Comparison of ENCODE assay signal across 8 cellular contexts in the genomic region with DNA sequence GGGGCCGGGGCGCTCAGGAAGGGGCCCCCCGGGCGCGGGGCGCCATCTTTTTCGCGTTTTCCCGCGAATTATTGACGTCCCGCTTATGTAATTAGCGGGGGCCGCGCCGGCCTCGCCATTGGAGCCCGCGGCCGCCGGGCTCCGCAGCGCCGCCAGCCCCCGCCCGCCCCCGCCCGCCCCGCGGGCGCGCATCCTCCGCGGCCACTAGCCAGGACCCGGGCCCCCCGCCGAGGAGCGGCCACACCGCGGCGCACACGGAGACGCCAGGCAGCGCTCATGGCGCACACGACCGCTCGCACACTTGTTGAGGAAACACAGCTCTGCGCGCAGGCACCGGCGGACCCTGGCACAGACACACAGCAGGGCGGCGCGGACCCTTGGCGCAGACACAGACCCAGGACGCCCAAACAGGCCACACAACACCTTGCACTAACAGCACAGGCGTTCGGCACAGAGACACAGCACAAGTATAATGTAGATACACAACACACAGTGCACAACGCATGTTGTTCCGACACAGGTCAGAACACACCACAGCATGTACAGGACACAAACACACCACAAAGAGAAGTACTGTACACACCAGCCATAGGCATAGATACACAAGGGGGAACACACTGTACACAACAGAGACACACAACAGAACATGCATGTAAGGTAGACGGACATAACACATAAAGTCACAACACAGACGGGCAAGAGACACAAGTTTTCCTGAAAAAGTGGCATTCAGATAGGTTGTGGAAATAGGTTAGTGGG. TPM values are rescaled to one million over a fixed set of nuclear protein-coding genes. Genes with fewer than 3 reads are reported as not detected.
DNase-seq lines count a peak whose midpoint lies in the region; ATAC-seq, FAIRE-seq and TF ChIP-seq lines count a peak whose summit lies in the region.

No MANE protein-coding gene starts in this region.

- peak; percentile 23; the same call in 1 of the 2 replicates for TF ChIP-seq RAD21 in GM12878 (IDR thresholded peaks at IDR 0.05; ENCODE audit: insufficient read depth, low read depth, low read length)

- H2AFZ ChIP-seq in GM12878 (ENCODE audit: control insufficient read depth, low read depth, low read length) = peak overlapping the region; percentile 90

- no peaks in the 10 kb centered on the region for H4K20me1 ChIP-seq in GM12878 (ENCODE audit: control insufficient read depth, insufficient read depth)

- H3K9ac ChIP-seq in GM12878 (ENCODE audit: control insufficient read depth, insufficient read depth, low read length) = peak overlapping the region; percentile 91

- H3K27me3 ChIP-seq in GM12878 (replicated peaks in 1 of 2; ENCODE audit: control insufficient read depth in 2 of 2, insufficient read depth in 2 of 2, low read length in 1 of 2) (no peaks in the 10 kb centered on the region), iPS DF 6.9 (ENCODE audit: control insufficient read depth, insufficient read depth, low read length) (no peaks in the 10 kb centered on the region)

- SMC1A ChIA-PET in GM12878 (lab: Charles Lee; ENCODE audit: uncharacterized antibody, unreplicated experiment) = interaction anchor here (1.0 to 3.2 kb wide), 6 partner anchors 10 to 58 kb away, joined by 3 to 17 read pairs (median 6); partner anchors contain the start of gene TRAF1

- intact Hi-C loops in GM12878 (cut with micrococcal nuclease; ENCODE audit: unreplicated experiment) = loop anchor here (1.0 to 5.0 kb wide), 3 partner anchors 9 to 85 kb away; partner anchors contain the start of gene FBXW2
- intact Hi-C loops in sciatic nerve (cut with DNase I) = loop anchor here (5.0 kb wide), 1 partner anchor 50 kb away; the partner anchor contains the start of gene TRAF1

- H3K79me2 ChIP-seq in GM12878 (ENCODE audit: control insufficient read depth, insufficient read depth, low read length) = peaks cover 39% of the 10 kb centered on the region

- under 1% methylated on average over 15 of the region's 63 CpGs for WGBS in GM12878 (ENCODE audit: insufficient coverage, insufficient replicate concordance, low lambda C conversion rate, missing lambda C conversion rate)
- WGBS in iPS DF 6.9 (ENCODE audit: insufficient coverage, insufficient read length) = no CpG with 5 or more reads among the region's 63 CpGs

- H3K36me3 Mint-ChIP-seq in HFFc6 (ENCODE audit: low read depth) (peaks cover 19% of the 10 kb centered on the region), T-cell (peaks cover 20% of the 10 kb centered on the region)

- DNase-seq in GM12865 (ENCODE audit: low read depth) (peak; percentile 85), HFFc6 (peak; percentile 15), NCI-H1048 (lab: John Stamatoyannopoulos, UW) (peak; percentile 52), T-cell (peak in 32 of 34 experiments; percentile 39 to 68 (median 56)), GM12878 (ENCODE audit: low read depth, low spot score) (no peak), iPS DF 6.9 (ENCODE audit: low read depth, low spot score) (no peak), sciatic nerve (ENCODE audit: low spot score) (peak; percentile 82)

- in situ Hi-C loops in GM12878 (cut with MboI) = no loop called here

- H3K27ac Mint-ChIP-seq in HFFc6 (peak overlapping the region; percentile 84), T-cell (peak overlapping the region; percentile 98 to 99)

- H3K27me3 Mint-ChIP-seq in HFFc6 (ENCODE audit: insufficient read depth) = peaks cover 6% of the 10 kb centered on the region
- no peaks in the 10 kb centered on the region for H3K27me3 Mint-ChIP-seq in T-cell

- TF ChIP-seq EP300 in GM12878 (IDR thresholded peaks at IDR 0.05; ENCODE audit: borderline replicate concordance in 1 of 2, control insufficient read depth in 1 of 2, low read depth in 2 of 2, low read length in 2 of 2) = no peak

- H3K4me2 ChIP-seq in GM12878 (ENCODE audit: control insufficient read depth, insufficient read depth) = peak overlapping the region; percentile 93

- peak overlapping the region; percentile 95 for H3K27ac ChIP-seq in GM12878 (ENCODE audit: control insufficient read depth, insufficient read depth)
- H3K27ac ChIP-seq in iPS DF 6.9 (ENCODE audit: low read length) = no peak overlapping the region

- TF ChIP-seq CTCF in GM12865 (IDR thresholded peaks at IDR 0.05; ENCODE audit: insufficient read depth, low read depth, low read length, missing control alignments) (peak; percentile 16), HFFc6 (IDR thresholded peaks at IDR 0.05) (no peak), GM12878 (IDR thresholded peaks at IDR 0.05 in 2 of 3, conservative IDR thresholded peaks at IDR 0.05 in 1 of 3; ENCODE audit: control insufficient read depth in 2 of 3, extremely low read depth in 1 of 3, insufficient read depth in 1 of 3, low read depth in 3 of 3, low read length in 3 of 3) (peak; percentile 12 to 33 (median 25); a peak in 4 of 6 replicates)

- RAD21 ChIA-PET in GM12878 (lab: Charles Lee; ENCODE audit: unreplicated experiment) = interaction anchor here (0.9 to 3.9 kb wide), 9 partner anchors 15 to 104 kb away, joined by 3 to 16 read pairs (median 4); partner anchors contain the start of gene TRAF1

- POLR2A ChIA-PET in T-cell (lab: Charles Lee) = interaction anchor here (0.7 to 1.2 kb wide), 3 partner anchors 31 to 52 kb away, joined by 3 to 7 read pairs (median 5); no protein-coding TSS in a partner anchor
- POLR2A ChIA-PET in GM12878 (lab: Charles Lee) = interaction anchor here (0.6 to 8.2 kb wide), 6 partner anchors 14 to 56 kb away, joined by 3 to 75 read pairs (median 4); no protein-coding TSS in a partner anchor

- BruUV-seq in GM12878 (replicated peaks; lab: Mats Ljungman, UMichigan) = no TSS peak

- H3K4me3 Mint-ChIP-seq in HFFc6 = peak overlapping the region; percentile 86
- peak overlapping the region; percentile 86 to 96 (median 95) for H3K4me3 Mint-ChIP-seq in T-cell

- H3K4me1 Mint-ChIP-seq in HFFc6 (ENCODE audit: low read depth) = peaks cover 41% of the 10 kb centered on the region
- H3K4me1 Mint-ChIP-seq in T-cell = peaks cover 79 to 85% (median 80%) of the 10 kb centered on the region in 3 donors

- no peaks in the 10 kb centered on the region for H3K9me3 Mint-ChIP-seq in HFFc6
- H3K9me3 Mint-ChIP-seq in T-cell = no peaks in the 10 kb centered on the region

- peak; percentile 31 for FAIRE-seq in GM12878 (lab: Jason Lieb, UNC)

- peak overlapping the region; percentile 74 for H3K4me3 ChIP-seq in GM12865 (ENCODE audit: low read depth, low read length)
- H3K4me3 ChIP-seq in GM12878 = peak overlapping the region; percentile 80
- H3K4me3 ChIP-seq in iPS DF 6.9 (ENCODE audit: low read length) = peak overlapping the region; percentile 39; the same call in 1 of the 2 replicates

- TF ChIP-seq POLR2A in GM12878 (IDR thresholded peaks at IDR 0.05; ENCODE audit: low read depth, low read length) = peak; percentile 92

- peaks cover 27% of the 10 kb centered on the region for H3K4me1 ChIP-seq in GM12878 (ENCODE audit: control insufficient read depth, insufficient read depth, low read length)
- H3K4me1 ChIP-seq in iPS DF 6.9 (ENCODE audit: control insufficient read depth, insufficient read depth, low read length) = peaks cover 24% of the 10 kb centered on the region

- H3K36me3 ChIP-seq in GM12878 (ENCODE audit: control insufficient read depth in 2 of 2, insufficient read depth in 2 of 2, low read length in 1 of 2) = peaks cover 12 to 20% of the 10 kb centered on the region in 2 experiments
- H3K36me3 ChIP-seq in iPS DF 6.9 (ENCODE audit: control insufficient read depth, insufficient read depth, low read length) = no peaks in the 10 kb centered on the region

- ATAC-seq in T-cell (replicated peaks in 1 of 4) (peak; percentile 40 to 58 (median 53)), GM12878 (peak; percentile 49), sciatic nerve (peak; percentile 67), HG03457 (IDR thresholded peaks at IDR 0.05; ENCODE audit: unreplicated experiment) (no peak)

- H3K9me3 ChIP-seq in GM12878 (replicated peaks; ENCODE audit: control insufficient read depth, insufficient read depth, low read length) (no peaks in the 10 kb centered on the region), iPS DF 6.9 (ENCODE audit: control insufficient read depth, insufficient read depth, low read length) (no peaks in the 10 kb centered on the region)

- CTCF ChIA-PET in T-cell (lab: Charles Lee) = interaction anchor here (0.6 to 1.0 kb wide), 4 partner anchors 13 to 34 kb away, joined by 3 to 4 read pairs (median 4); no protein-coding TSS in a partner anchor
- CTCF ChIA-PET in GM12878 (lab: Yijun Ruan, JAX) = interaction anchor here (1.0 to 2.5 kb wide), 5 partner anchors 18 to 104 kb away, joined by 3 to 11 read pairs (median 4); no protein-coding TSS in a partner anchor

RNA-seq across cellular contexts. Expression of gene PHF19, which starts 0.5 kb away (rescaled TPM):
- 10 to 100 TPM; 49.1 to 83.4 (median 75.7) TPM for total RNA-seq in HFFc6 (2021; fragmentation: NEBNext Ultra II Directional; extraction: Animal tissue kit (Norgen Biotek cat#: 25700))
- total RNA-seq in T-cell (100 to 1,000 TPM in 4 of 5 donors, 10 to 100 TPM in 1; 92.8 to 184 (median 166) TPM), GM12878 (2014; rRNA removed) (74.9 and 81.1 TPM in 2 replicates), GM12878 (2014; rRNA removed; fragmentation: Illumina TruSeq; extraction: Trizol) (63.1 and 74.8 TPM in 2 replicates), GM12878 (2021) (116 and 133 TPM in 2 replicates), sciatic nerve (29.3 TPM)
- total RNA-seq in GM12878 (2013; cell fraction: nucleolus; rRNA removed) = 127 and 130 TPM in 2 replicates
- 38.7 TPM for polyA plus RNA-seq in GM12878 (2011; ENCODE audit: low read depth)
- polyA plus RNA-seq in GM12878 (2011; rRNA removed) (45.5 and 71.1 TPM in 2 replicates), GM12878 (2014; fragmentation: Illumina TruSeq; extraction: Trizol) (64.7 and 94.2 TPM in 2 replicates), GM12878 (2014; fragmentation: Nextera tagmentation; extraction: Ambion mirVana) (10 to 100 TPM; 26.0 to 50.2 TPM), GM12878 (2014; rRNA removed) (98.6 and 106 TPM in 2 replicates), GM12878 (2016; fragmentation: Nextera tagmentation; extraction: Ambion mirVana) (100 to 1,000 TPM in 1 of 2 experiments, 10 to 100 TPM in 1; 97.9 to 113 TPM)
- polyA plus RNA-seq in GM12878 (2011; cell fraction: cytosol; rRNA removed) = 118 and 119 TPM in 2 replicates
- 334 and 350 TPM in 2 replicates for polyA plus RNA-seq in GM12878 (2011; cell fraction: nucleus; rRNA removed)
- 63.6 and 78.6 TPM in 2 replicates for polyA plus RNA-seq in GM12878 (2012)
- polyA minus RNA-seq in GM12878 (2011; rRNA and poly(A)+ RNA removed) = 85.9 and 103 TPM in 2 replicates
- 31.7 and 47.3 TPM in 2 replicates for polyA minus RNA-seq in GM12878 (2011; cell fraction: cytosol; rRNA and poly(A)+ RNA removed)
- polyA minus RNA-seq in GM12878 (2011; cell fraction: nucleus; rRNA and poly(A)+ RNA removed) = 69.5 and 128 TPM in 2 replicates

RNA-seq across cellular contexts. Expression of gene PSMD5, which starts 34.7 kb away (rescaled TPM):
- 10 to 100 TPM; 56.9 to 63.2 (median 60.1) TPM for total RNA-seq in HFFc6 (2021; fragmentation: NEBNext Ultra II Directional; extraction: Animal tissue kit (Norgen Biotek cat#: 25700))
- 10 to 100 TPM; 27.5 to 55.2 (median 47.7) TPM for total RNA-seq in T-cell
- 17.9 and 18.6 TPM in 2 replicates for total RNA-seq in GM12878 (2013; cell fraction: nucleolus; rRNA removed)
- total RNA-seq in GM12878 (2014; rRNA removed) = 19.9 and 20.8 TPM in 2 replicates
- total RNA-seq in GM12878 (2014; rRNA removed; fragmentation: Illumina TruSeq; extraction: Trizol) = 20.9 and 23.1 TPM in 2 replicates
- total RNA-seq in GM12878 (2021) = 34.4 and 47.7 TPM in 2 replicates
- 7.3 TPM for polyA plus RNA-seq in GM12878 (2011; ENCODE audit: low read depth)
- polyA plus RNA-seq in GM12878 (2011; rRNA removed) = 19.0 and 26.6 TPM in 2 replicates
- polyA plus RNA-seq in GM12878 (2011; cell fraction: cytosol; rRNA removed) = 9.0 and 9.6 TPM in 2 replicates
- 4.9 and 7.6 TPM in 2 replicates for polyA plus RNA-seq in GM12878 (2011; cell fraction: nucleus; rRNA removed)
- 11.2 and 13.3 TPM in 2 replicates for polyA plus RNA-seq in GM12878 (2012)
- polyA plus RNA-seq in GM12878 (2014; fragmentation: Illumina TruSeq; extraction: Trizol) = 31.8 and 41.4 TPM in 2 replicates
- 10 to 100 TPM in 1 of 2 experiments, 1 to 10 TPM in 1; 8.8 to 11.4 TPM for polyA plus RNA-seq in GM12878 (2014; fragmentation: Nextera tagmentation; extraction: Ambion mirVana)
- 21.6 and 27.1 TPM in 2 replicates for polyA plus RNA-seq in GM12878 (2014; rRNA removed)
- 10 to 100 TPM; 35.9 to 40.4 TPM for polyA plus RNA-seq in GM12878 (2016; fragmentation: Nextera tagmentation; extraction: Ambion mirVana)
- 9.0 and 10.4 TPM in 2 replicates for polyA minus RNA-seq in GM12878 (2011; rRNA and poly(A)+ RNA removed)
- polyA minus RNA-seq in GM12878 (2011; cell fraction: cytosol; rRNA and poly(A)+ RNA removed) = 10.7 and 19.0 TPM in 2 replicates
- 5.8 and 6.3 TPM in 2 replicates for polyA minus RNA-seq in GM12878 (2011; cell fraction: nucleus; rRNA and poly(A)+ RNA removed)
- total RNA-seq in sciatic nerve = 39.0 TPM

RNA-seq across cellular contexts. Expression of gene TRAF1, which starts 49.1 kb away (rescaled TPM):
- 1 to 10 TPM in 1 of 6 experiments, under 1 TPM in 5; 0.54 to 1.0 (median 0.87) TPM for total RNA-seq in HFFc6 (2021; fragmentation: NEBNext Ultra II Directional; extraction: Animal tissue kit (Norgen Biotek cat#: 25700))
- total RNA-seq in T-cell (100 to 1,000 TPM in 3 of 5 donors, 10 to 100 TPM in 2; 67.6 to 170 (median 157) TPM), GM12878 (2014; rRNA removed) (144 and 153 TPM in 2 replicates), GM12878 (2014; rRNA removed; fragmentation: Illumina TruSeq; extraction: Trizol) (111 and 116 TPM in 2 replicates), GM12878 (2021) (163 and 164 TPM in 2 replicates), sciatic nerve (8.0 TPM)
- total RNA-seq in GM12878 (2013; cell fraction: nucleolus; rRNA removed) = 317 and 349 TPM in 2 replicates
- 44.2 TPM for polyA plus RNA-seq in GM12878 (2011; ENCODE audit: low read depth)
- polyA plus RNA-seq in GM12878 (2011; rRNA removed) (106 and 147 TPM in 2 replicates), GM12878 (2014; fragmentation: Illumina TruSeq; extraction: Trizol) (82.8 and 140 TPM in 2 replicates), GM12878 (2014; fragmentation: Nextera tagmentation; extraction: Ambion mirVana) (10 to 100 TPM; 13.8 to 16.6 TPM), GM12878 (2014; rRNA removed) (153 and 156 TPM in 2 replicates), GM12878 (2016; fragmentation: Nextera tagmentation; extraction: Ambion mirVana) (10 to 100 TPM; 69.6 to 79.5 TPM)
- 186 and 209 TPM in 2 replicates for polyA plus RNA-seq in GM12878 (2011; cell fraction: cytosol; rRNA removed)
- 205 and 241 TPM in 2 replicates for polyA plus RNA-seq in GM12878 (2011; cell fraction: nucleus; rRNA removed)
- 65.1 and 86.6 TPM in 2 replicates for polyA plus RNA-seq in GM12878 (2012)
- 194 and 283 TPM in 2 replicates for polyA minus RNA-seq in GM12878 (2011; rRNA and poly(A)+ RNA removed)
- 61.2 and 66.6 TPM in 2 replicates for polyA minus RNA-seq in GM12878 (2011; cell fraction: cytosol; rRNA and poly(A)+ RNA removed)
- polyA minus RNA-seq in GM12878 (2011; cell fraction: nucleus; rRNA and poly(A)+ RNA removed) = 99.3 and 141 TPM in 2 replicates

Comparison
In these comparisons a context has a peak if more than half of its experiments do, and no peak if none do; other contexts are left out.
1. DNase-seq: peak in GM12865 (single experiment), HFFc6 (single experiment), NCI-H1048 (single experiment), T-cell (32 of 34) and sciatic nerve (single experiment); none in GM12878 (single experiment) and iPS DF 6.9 (single experiment).
2. Peak in every context shown above with its lines, with median percentiles within 50 percentile points of each other: H3K4me3 ChIP-seq.